25 cellular contexts compared by ENCODE assay signal in the genomic region with DNA sequence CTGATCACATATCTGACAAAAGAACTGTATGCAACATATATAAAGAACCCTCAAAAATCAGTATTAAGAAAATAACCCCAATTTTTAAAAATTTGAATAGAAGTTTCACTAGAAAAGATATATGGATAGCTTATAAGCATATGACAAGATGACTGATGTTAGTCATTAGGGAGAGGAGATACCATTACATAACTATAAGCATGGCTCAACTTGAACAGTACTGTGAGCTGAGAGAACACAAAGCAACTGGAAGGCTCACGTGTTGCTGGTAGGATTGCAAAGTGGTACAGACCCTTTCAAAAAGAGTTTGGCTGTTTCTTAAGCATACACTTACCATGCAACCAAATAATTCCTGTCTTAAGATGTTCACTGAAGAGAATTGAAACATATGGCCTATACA.
"Had no signal": no experiment of that assay in that cellular context is flagged by ENCODE, and none has a peak within 500 bp of the region (broad histone marks: within the 10 kb centered on the region; RNA-seq: fewer than 3 reads in every experiment).

No MANE protein-coding gene starts in this region.

- DNase-seq: dermis blood vessel endothelial cell; dorsolateral prefrontal cortex; effector CD4-positive, alpha-beta T cell; effector memory CD4-positive, alpha-beta T cell; erythroblast; esophagus squamous epithelium; foreskin fibroblast; heart right ventricle; hippocampal formation; left cardiac atrium; left lung; left ventricle myocardium superior; lower lobe of right lung; mesendoderm; midbrain; naive thymus-derived CD4-positive, alpha-beta T cell had no signal

- FAIRE-seq: colon, endothelial cell of umbilical vein, frontal cortex, islet of Langerhans, keratinocyte had no signal

- H3K9me3 ChIP-seq: esophagus squamous epithelium, gastroesophageal sphincter, left lung, lower lobe of right lung had no signal

- H3K27me3 ChIP-seq: dorsolateral prefrontal cortex, esophagus squamous epithelium, gastroesophageal sphincter, heart right ventricle, left lung had no signal

- H3K36me3 ChIP-seq: esophagus squamous epithelium, gastroesophageal sphincter, heart right ventricle, left lung, lower lobe of right lung had no signal

- H3K27ac ChIP-seq: coronary artery, dorsolateral prefrontal cortex, epithelial cell of prostate, esophagus squamous epithelium, gastroesophageal sphincter, heart right ventricle, left lung, lower lobe of right lung had no signal

- H3K4me3 ChIP-seq: coronary artery, dorsolateral prefrontal cortex, esophagus squamous epithelium, gastroesophageal sphincter, heart right ventricle, left lung, lower lobe of right lung had no signal

- H3K4me1 ChIP-seq: esophagus squamous epithelium, gastroesophageal sphincter, heart right ventricle, left lung, lower lobe of right lung had no signal

- ATAC-seq: esophagus mucosa; gastroesophageal sphincter; heart right ventricle; left cardiac atrium; left lung; left ventricle myocardium superior; lower lobe of right lung; naive thymus-derived CD4-positive, alpha-beta T cell had no signal
